Comparison of ENCODE assay signal across 9 cellular contexts in the genomic region with DNA sequence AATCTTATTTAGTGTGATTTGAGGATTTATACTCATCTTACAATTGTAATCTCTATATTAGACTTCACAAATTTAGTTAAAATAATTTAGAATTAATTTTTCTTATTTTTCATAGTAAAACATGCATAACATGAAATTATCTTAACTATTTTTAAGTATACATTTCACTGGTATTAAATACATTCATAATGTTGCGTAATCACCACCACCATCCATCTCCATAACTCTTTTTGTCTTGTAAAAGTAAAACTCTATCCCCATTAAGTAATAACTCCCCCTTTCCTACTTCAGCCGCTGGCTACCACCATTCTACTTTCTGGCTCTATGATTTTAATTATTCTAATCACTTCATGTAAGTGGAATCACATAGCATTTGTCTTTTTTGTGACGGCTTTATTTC.
"Had no signal": no experiment of that assay in that cellular context is flagged by ENCODE, and none has a peak within 500 bp of the region (broad histone marks: within the 10 kb centered on the region; RNA-seq: fewer than 3 reads in every experiment).

No MANE protein-coding gene starts in this region.

- ATAC-seq: GM23338, HCT116 had no signal

- H3K4me2 ChIP-seq: GM23338, KMS-11 had no signal

- H3K4me1 ChIP-seq: HAP-1 had no signal

- H2AFZ ChIP-seq: GM23338 had no signal

- H3K9ac ChIP-seq: KMS-11 had no signal

- H3K36me3 ChIP-seq: HAP-1 had no signal

- H3K27ac Mint-ChIP-seq: GM23338, HFFc6, IgD-negative memory B cell had no signal

- H3K36me3 Mint-ChIP-seq: IgD-negative memory B cell had no signal

- H3K27me3 Mint-ChIP-seq: IgD-negative memory B cell had no signal

- H3K4me3 ChIP-seq: GM23338, HAP-1 had no signal

- H3K27ac ChIP-seq: HL-60, KMS-11 had no signal

- DNase-seq: H7, HFFc6, KBM-7 had no signal

- H3K4me1 Mint-ChIP-seq: GM23338, IgD-negative memory B cell had no signal

- H3K4me3 Mint-ChIP-seq: GM23338, HFFc6, IgD-negative memory B cell had no signal

- H3K9me3 ChIP-seq: HAP-1 had no signal

- H3K9me3 Mint-ChIP-seq: GM23338 had no signal
